ENCODE assay signal across 8 cellular contexts in the genomic region with DNA sequence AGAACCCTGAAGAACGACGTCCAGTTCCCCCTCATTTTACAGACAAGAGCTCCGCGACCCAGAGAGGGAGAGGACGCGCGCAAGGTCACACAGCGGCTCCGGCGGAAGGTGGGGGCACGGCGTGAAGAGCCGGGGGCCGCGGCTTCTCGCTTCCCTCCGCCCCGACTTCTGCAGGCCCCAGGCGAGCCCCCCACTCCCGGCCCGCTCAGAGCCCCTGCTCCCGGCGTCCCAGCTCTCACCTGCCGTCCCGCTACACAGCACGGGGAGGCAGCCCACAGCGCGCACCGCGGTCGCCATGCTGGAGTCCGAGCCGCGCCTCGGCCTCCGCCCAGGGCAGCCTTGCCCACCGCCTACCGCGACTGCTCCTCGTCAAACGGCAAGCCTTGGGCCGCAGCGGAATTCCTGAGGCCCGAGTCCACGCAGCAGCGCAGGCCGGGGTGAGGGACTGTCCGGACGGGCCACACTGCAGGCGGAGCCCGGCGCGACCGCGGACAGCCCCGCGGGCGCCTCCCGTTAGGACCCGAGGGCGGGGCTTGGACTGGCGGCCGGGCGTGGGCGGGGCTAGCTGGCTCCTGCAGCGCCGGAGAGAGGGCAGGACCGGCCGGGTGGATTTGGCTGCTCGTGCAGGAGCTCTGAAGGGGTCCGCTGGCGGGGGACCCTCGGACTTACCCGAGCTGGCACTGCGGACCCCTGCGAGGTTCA. TPM values are rescaled to one million over a fixed set of nuclear protein-coding genes. Genes with fewer than 3 reads are reported as not detected.
A peak's percentile ranks its signal among the peaks of the same experiment; 100 is the strongest.
DNase-seq lines count a peak whose midpoint lies in the region; ATAC-seq and TF ChIP-seq lines count a peak whose summit lies in the region.

Gene MRPS5 (minus strand): TSS at position 314 of the 702 bp plus-strand sequence. CDS start 17 bp downstream, at position 297.

- TF ChIP-seq CTCF in GM12875 (IDR thresholded peaks at IDR 0.05; ENCODE audit: borderline replicate concordance, insufficient read depth, low read depth, low read length) (no peak), adrenal gland (IDR thresholded peaks at IDR 0.05) (peak in 1 of 6 experiments; percentile 13), psoas muscle (IDR thresholded peaks at IDR 0.05) (no peak)

- ATAC-seq in HG02610 (IDR thresholded peaks at IDR 0.05; ENCODE audit: unreplicated experiment) (peak; percentile 92), left cardiac atrium (peak; percentile 98 to 99), psoas muscle (peak; percentile 97 to 98 (median 98))

- WGBS in adrenal gland, 4 donors, result 0 to 2% (median 0%) methylated on average over 9 to 76 of the region's 76 CpGs
- 0 to 1% (median 0%) methylated on average over 58 to 76 of the region's 76 CpGs for WGBS in psoas muscle, 3 donors
- WGBS in urinary bladder, result 1% methylated on average over 76 of the region's 76 CpGs

- H3K27me3 ChIP-seq in adrenal gland (no peaks in the 10 kb centered on the region), psoas muscle (ENCODE audit: insufficient read depth in 3 of 3, low read length in 2 of 3) (no peaks in the 10 kb centered on the region)

- H3K27ac ChIP-seq in adrenal gland (peak within 1 kb of the TSS; percentile 57 to 99 (median 95)), psoas muscle (peak within 1 kb of the TSS; percentile 97), urinary bladder (ENCODE audit: low read depth) (peak within 1 kb of the TSS; percentile 98)

- intact Hi-C loops in adrenal gland (cut with DNase I), result loop anchor here in 1 of 2 donors (5.0 kb wide), 1 partner anchor 36 kb away; the partner anchor contains the start of gene ZNF514
- intact Hi-C loops in left cardiac atrium (cut with DNase I), result loop anchor here in 1 of 2 donors (2.0 to 10.0 kb wide), 2 partner anchors 43 to 83 kb away; partner anchors contain the start of genes ZNF2 and ZNF892
- intact Hi-C loops in psoas muscle (cut with DNase I), result loop anchor here (2.0 kb wide), 1 partner anchor 37 kb away; the partner anchor contains the start of gene ZNF514 (in 2 of the 2)

- H3K36me3 ChIP-seq in adrenal gland (replicated peaks in 1 of 2) (peaks cover 0 to 5% of the 10 kb centered on the region in 2 donors), psoas muscle (ENCODE audit: insufficient read depth in 1 of 2, low read depth in 1 of 2) (peaks cover 3 to 17% of the 10 kb centered on the region in 2 donors), urinary bladder (ENCODE audit: insufficient read depth) (no peaks in the 10 kb centered on the region)

- H3K4me3 ChIP-seq in GM12875 (ENCODE audit: low read depth, low read length) (peak within 1 kb of the TSS; percentile 90), adrenal gland (peak within 1 kb of the TSS; percentile 51 to 97 (median 96)), psoas muscle (peak within 1 kb of the TSS; percentile 92), urinary bladder (ENCODE audit: low read depth, low read length) (peak within 1 kb of the TSS; percentile 92)

- DNase-seq in NCI-H1092 treated with DMSO at 0.1 percent for 48 hours (lab: John Stamatoyannopoulos, UW) (peak; percentile 62), T-helper 1 cell (peak; percentile 59 to 81 (median 73)), adrenal gland (peak; percentile 73 to 89 (median 85)), left cardiac atrium (peak; percentile 91), psoas muscle (peak; percentile 88 to 95)

- H3K4me1 ChIP-seq in adrenal gland (replicated peaks in 1 of 2) (peaks cover 8 to 27% of the 10 kb centered on the region in 2 donors), psoas muscle (peaks cover 25% of the 10 kb centered on the region), urinary bladder (ENCODE audit: insufficient read depth) (peaks cover 3% of the 10 kb centered on the region)

- H3K9me3 ChIP-seq in adrenal gland (replicated peaks in 1 of 3) (no peaks in the 10 kb centered on the region), psoas muscle (no peaks in the 10 kb centered on the region)

- TF ChIP-seq POLR2A in adrenal gland (IDR thresholded peaks at IDR 0.05), result peak; percentile 42 to 75

RNA-seq across cellular contexts. Expression of gene MRPS5, which starts in this region (rescaled TPM):
- total RNA-seq in adrenal gland (10 to 100 TPM; 41.0 to 64.3 (median 48.4) TPM), left cardiac atrium (10 to 100 TPM; 56.0 to 56.5 TPM), psoas muscle (10 to 100 TPM; 45.6 to 79.0 (median 53.4) TPM), urinary bladder (43.5 TPM)
- polyA plus RNA-seq in adrenal gland (10 to 100 TPM; 72.0 to 96.7 (median 93.4) TPM), psoas muscle (100 to 1,000 TPM in 2 of 3 donors, 10 to 100 TPM in 1; 96.3 to 180 (median 112) TPM), urinary bladder (49.3 TPM)

Comparison
In these comparisons a context has a peak if more than half of its experiments do, and no peak if none do; other contexts are left out.
1. Peak in every context shown above with its lines: DNase-seq, ATAC-seq, H3K4me3 ChIP-seq and H3K27ac ChIP-seq.